Comparison of ENCODE assay signal across 17 cellular contexts in genomic region chr16:80028581-80029380, GRCh38.
"Had no signal": no experiment of that assay in that cellular context is flagged by ENCODE, and none has a peak within 500 bp of the region (broad histone marks: within the 10 kb centered on the region; RNA-seq: fewer than 3 reads in every experiment).

No MANE protein-coding gene starts in this region.

- DNase-seq: activated T-cell treated with anti-CD3 and anti-CD28 coated beads, Interleukin-2, amount 50 U/mL, for 1 hour; amniotic stem cell; brain microvascular endothelial cell; cerebellar nuclear complex; erythroblast; foreskin fibroblast; naive B cell; nucleus accumbens; stimulated activated CD4-positive, alpha-beta T cell treated with anti-CD3 and anti-CD28 coated beads, Interleukin-2, amount 100 ng/mL, for 24 hours; stimulated activated naive CD4-positive, alpha-beta T cell; substantia nigra; T-helper 2 cell; upper lobe of left lung had no signal

- H3K36me3 ChIP-seq: brain microvascular endothelial cell, prostate gland, upper lobe of left lung had no signal

- H3K36me3 Mint-ChIP-seq: activated naive CD4-positive, alpha-beta T cell treated with anti-CD3 and anti-CD28 coated beads, Interleukin-2, amount 50 U/mL, for 24 hours had no signal

- H3K9me3 ChIP-seq: prostate gland, upper lobe of left lung had no signal

- H3K27ac ChIP-seq: prostate gland, upper lobe of left lung had no signal

- H3K27ac Mint-ChIP-seq: activated naive CD4-positive, alpha-beta T cell treated with anti-CD3 and anti-CD28 coated beads, Interleukin-2, amount 50 U/mL, for 24 hours; dendritic cell treated with granulocyte-macrophage colony-stimulating factor and Interleukin-4, amounts not matched to agents 40 ng/mL and 50 ng/mL, for 4 days; naive B cell had no signal

- H3K4me3 Mint-ChIP-seq: activated naive CD4-positive, alpha-beta T cell treated with anti-CD3 and anti-CD28 coated beads, Interleukin-2, amount 50 U/mL, for 24 hours; dendritic cell treated with granulocyte-macrophage colony-stimulating factor and Interleukin-4, amounts not matched to agents 40 ng/mL and 50 ng/mL, for 4 days; naive B cell had no signal

- H3K27me3 Mint-ChIP-seq: dendritic cell treated with granulocyte-macrophage colony-stimulating factor and Interleukin-4, amounts not matched to agents 40 ng/mL and 50 ng/mL, for 4 days had no signal

- H3K4me3 ChIP-seq: prostate gland, upper lobe of left lung had no signal

- H3K4me1 ChIP-seq: prostate gland had no signal

- H3K27me3 ChIP-seq: brain microvascular endothelial cell, upper lobe of left lung had no signal

- ATAC-seq: sciatic nerve had no signal
